ENCODE assay signal across 9 cellular contexts in the genomic region with DNA sequence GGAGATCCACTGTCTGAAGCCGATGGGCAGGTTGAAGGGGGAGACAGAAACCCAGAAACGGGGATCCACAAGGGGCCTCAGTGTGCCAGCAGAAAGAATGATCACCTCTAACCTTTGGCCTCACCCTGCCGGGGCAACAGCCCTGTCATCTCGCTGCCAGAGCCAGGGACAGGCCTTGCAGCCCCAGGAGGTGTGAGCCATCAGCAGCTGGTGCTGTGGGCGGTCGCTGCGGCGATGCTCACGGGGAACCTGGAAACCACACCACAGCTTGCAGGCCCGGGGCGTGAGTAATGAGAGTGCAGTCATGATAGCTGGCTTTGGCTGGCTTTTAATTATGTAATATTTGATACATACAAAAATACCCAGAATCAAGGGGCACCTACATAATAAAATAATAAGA. TPM values are rescaled to one million over a fixed set of nuclear protein-coding genes. Genes with fewer than 3 reads are reported as not detected.
DNase-seq lines count a peak whose midpoint lies in the region; ATAC-seq and TF ChIP-seq lines count a peak whose summit lies in the region.
"Had no signal": no experiment of that assay in that cellular context is flagged by ENCODE, and none has a peak within 500 bp of the region (broad histone marks: within the 10 kb centered on the region; RNA-seq: fewer than 3 reads in every experiment).

No MANE protein-coding gene starts in this region.

- H3K4me1 Mint-ChIP-seq in activated CD4-positive, alpha-beta T cell treated with anti-CD3 and anti-CD28 coated beads, Interleukin-2, amount 10 ng/mL, durations not matched to agents 7 days and 5 days: peaks cover 15% of the 10 kb centered on the region

- H4K20me1 ChIP-seq in hepatocyte (ENCODE audit: insufficient read depth, poor library complexity, severe bottlenecking): no peaks in the 10 kb centered on the region

- H3K79me2 ChIP-seq in hepatocyte: no peaks in the 10 kb centered on the region

- H3K9me3 Mint-ChIP-seq in activated CD4-positive, alpha-beta T cell treated with anti-CD3 and anti-CD28 coated beads, Interleukin-2, amount 10 ng/mL, durations not matched to agents 7 days and 5 days: peaks cover 22% of the 10 kb centered on the region

- H3K36me3 Mint-ChIP-seq in activated CD4-positive, alpha-beta T cell treated with anti-CD3 and anti-CD28 coated beads, Interleukin-2, amount 10 ng/mL, durations not matched to agents 7 days and 5 days (ENCODE audit: low read depth): peaks cover 9% of the 10 kb centered on the region

- CTCF ChIA-PET in activated CD4-positive, alpha-beta T cell treated with anti-CD3 and anti-CD28 coated beads, Interleukin-2, amount 10 ng/mL, durations not matched to agents 7 days and 5 days (lab: Charles Lee): interaction anchor here (1.7 to 2.5 kb wide), 3 partner anchors 15 to 63 kb away, joined by 3 to 7 read pairs (median 5); no protein-coding TSS in a partner anchor

- no peak for TF ChIP-seq EP300 in gastroesophageal sphincter (IDR thresholded peaks at IDR 0.05)
- no peak for TF ChIP-seq EP300 in suprapubic skin (IDR thresholded peaks at IDR 0.05)

- POLR2A ChIA-PET in activated CD4-positive, alpha-beta T cell treated with anti-CD3 and anti-CD28 coated beads, Interleukin-2, amount 10 ng/mL, durations not matched to agents 7 days and 5 days (lab: Charles Lee): no interaction called here

- H3K9me3 ChIP-seq in effector memory CD4-positive, alpha-beta T cell (ENCODE audit: control insufficient read depth, low read length): no peaks in the 10 kb centered on the region
- H3K9me3 ChIP-seq in gastroesophageal sphincter: peaks cover 0 to 16% (median 2%) of the 10 kb centered on the region in 3 donors
- H3K9me3 ChIP-seq in suprapubic skin: peaks cover 13% of the 10 kb centered on the region
- H3K9me3 ChIP-seq in hepatocyte (ENCODE audit: low read depth): no peaks in the 10 kb centered on the region

- H3K4me1 ChIP-seq in effector memory CD4-positive, alpha-beta T cell (ENCODE audit: control insufficient read depth, insufficient read depth, low read length, poor library complexity, severe bottlenecking): peaks cover 6% of the 10 kb centered on the region
- H3K4me1 ChIP-seq in gastroesophageal sphincter: peaks cover 0 to 6% (median 3%) of the 10 kb centered on the region in 3 donors
- peaks cover 7% of the 10 kb centered on the region for H3K4me1 ChIP-seq in suprapubic skin
- no peaks in the 10 kb centered on the region for H3K4me1 ChIP-seq in hepatocyte (ENCODE audit: insufficient read depth)

- TF ChIP-seq CTCF in gastroesophageal sphincter (IDR thresholded peaks at IDR 0.05) (no peak), suprapubic skin (IDR thresholded peaks at IDR 0.05) (no peak), hepatocyte (IDR thresholded peaks at IDR 0.05; ENCODE audit: poor library complexity) (no peak)

- whole genome bisulfite sequencing in gastroesophageal sphincter (ENCODE audit: low coverage in 1 of 2), 2 donors: 43 to 70% methylated on average over 2 to 4 of the region's 11 CpGs
- WGBS in suprapubic skin: 49% methylated on average over 11 of the region's 11 CpGs
- 71% methylated on average over 10 of the region's 11 CpGs for WGBS in hepatocyte (ENCODE audit: low lambda C conversion rate, missing lambda C conversion rate)

- H3K4me2 ChIP-seq in hepatocyte: no peak overlapping the region

- H3K27me3 Mint-ChIP-seq in activated CD4-positive, alpha-beta T cell treated with anti-CD3 and anti-CD28 coated beads, Interleukin-2, amount 10 ng/mL, durations not matched to agents 7 days and 5 days: peaks cover 8% of the 10 kb centered on the region

- H3K4me3 ChIP-seq in effector memory CD4-positive, alpha-beta T cell (ENCODE audit: insufficient read depth, low read depth, low read length, poor library complexity, severe bottlenecking): no peak overlapping the region
- H3K4me3 ChIP-seq in gastroesophageal sphincter: no peak overlapping the region
- no peak overlapping the region for H3K4me3 ChIP-seq in suprapubic skin
- H3K4me3 ChIP-seq in hepatocyte: no peak overlapping the region

- H3K27ac ChIP-seq in effector memory CD4-positive, alpha-beta T cell (ENCODE audit: insufficient read depth, low read length, poor library complexity, severe bottlenecking): no peak overlapping the region
- no peak overlapping the region for H3K27ac ChIP-seq in gastroesophageal sphincter
- no peak overlapping the region for H3K27ac ChIP-seq in suprapubic skin
- H3K27ac ChIP-seq in hepatocyte: no peak overlapping the region

- H2AFZ ChIP-seq in hepatocyte: no peak overlapping the region

- H3K27ac Mint-ChIP-seq in activated CD4-positive, alpha-beta T cell treated with anti-CD3 and anti-CD28 coated beads, Interleukin-2, amount 10 ng/mL, durations not matched to agents 7 days and 5 days: no peak overlapping the region

- H3K4me3 Mint-ChIP-seq in activated CD4-positive, alpha-beta T cell treated with anti-CD3 and anti-CD28 coated beads, Interleukin-2, amount 10 ng/mL, durations not matched to agents 7 days and 5 days: no peak overlapping the region

- H3K9me2 ChIP-seq in hepatocyte (replicated peaks; ENCODE audit: insufficient read depth): no peaks in the 10 kb centered on the region

- H3K36me3 ChIP-seq in effector memory CD4-positive, alpha-beta T cell (ENCODE audit: control insufficient read depth, insufficient read depth, low read length): no peaks in the 10 kb centered on the region
- H3K36me3 ChIP-seq in gastroesophageal sphincter (no peaks in the 10 kb centered on the region), suprapubic skin (no peaks in the 10 kb centered on the region), hepatocyte (replicated peaks; ENCODE audit: insufficient read depth, low read depth) (no peaks in the 10 kb centered on the region)

- peak; percentile 62 for DNase-seq in activated CD4-positive, alpha-beta T cell treated with anti-CD3 and anti-CD28 coated beads, Interleukin-2, amount 10 ng/mL, durations not matched to agents 7 days and 5 days
- DNase-seq in effector memory CD4-positive, alpha-beta T cell: peak; percentile 45 to 69 (median 52)
- peak; percentile 63 to 64 for DNase-seq in stimulated activated CD8-positive, alpha-beta memory T cell treated with anti-CD3 and anti-CD28 coated beads, Interleukin-15, amount 100 ng/mL, for 4 hours (ENCODE audit: low read depth in 2 of 2)
- no peak for DNase-seq in suprapubic skin (ENCODE audit: low spot score in 2 of 2)
- no peak for DNase-seq in hepatocyte (ENCODE audit: low spot score)

- H3K27me3 ChIP-seq in effector memory CD4-positive, alpha-beta T cell (replicated peaks; ENCODE audit: control insufficient read depth, insufficient read depth, low read length, poor library complexity, severe bottlenecking): no peaks in the 10 kb centered on the region
- H3K27me3 ChIP-seq in gastroesophageal sphincter (no peaks in the 10 kb centered on the region), suprapubic skin (no peaks in the 10 kb centered on the region), hepatocyte (no peaks in the 10 kb centered on the region)

- TF ChIP-seq POLR2A in gastroesophageal sphincter (IDR thresholded peaks at IDR 0.05): no peak
- no peak for TF ChIP-seq POLR2A in suprapubic skin (IDR thresholded peaks at IDR 0.05)

- peak; percentile 63 for ATAC-seq in GM19328 (IDR thresholded peaks at IDR 0.05; ENCODE audit: unreplicated experiment)
- peak; percentile 70 for ATAC-seq in HG03460 (IDR thresholded peaks at IDR 0.05; ENCODE audit: unreplicated experiment)
- no peak for ATAC-seq in gastroesophageal sphincter
- ATAC-seq: Panc1 had no signal

RNA-seq across cellular contexts. Expression of a gene that starts 4.7 kb away (rescaled TPM):
- total RNA-seq in activated CD4-positive, alpha-beta T cell treated with anti-CD3 and anti-CD28 coated beads, Interleukin-2, amount 10 ng/mL, durations not matched to agents 7 days and 5 days: 1 to 10 TPM; 2.7 to 2.9 TPM
- total RNA-seq in gastroesophageal sphincter (100 to 1,000 TPM in 1 of 4 donors, 10 to 100 TPM in 3; 59.0 to 170 (median 64.1) TPM), suprapubic skin (10 to 100 TPM; 14.3 to 48.9 (median 32.5) TPM), hepatocyte (10.7 and 16.1 TPM in 2 replicates)
- polyA plus RNA-seq in hepatocyte: 16.2 and 25.5 TPM in 2 replicates

Comparison
In these comparisons a context has a peak if more than half of its experiments do, and no peak if none do; other contexts are left out.
1. DNase-seq: peak in activated CD4-positive, alpha-beta T cell treated with anti-CD3 and anti-CD28 coated beads, Interleukin-2, amount 10 ng/mL, durations not matched to agents 7 days and 5 days (single experiment), effector memory CD4-positive, alpha-beta T cell (3 of 3) and stimulated activated CD8-positive, alpha-beta memory T cell treated with anti-CD3 and anti-CD28 coated beads, Interleukin-15, amount 100 ng/mL, for 4 hours (2 of 2); none in suprapubic skin (0 of 2) and hepatocyte (single experiment).